8 cellular contexts compared by ENCODE assay signal in the genomic region with DNA sequence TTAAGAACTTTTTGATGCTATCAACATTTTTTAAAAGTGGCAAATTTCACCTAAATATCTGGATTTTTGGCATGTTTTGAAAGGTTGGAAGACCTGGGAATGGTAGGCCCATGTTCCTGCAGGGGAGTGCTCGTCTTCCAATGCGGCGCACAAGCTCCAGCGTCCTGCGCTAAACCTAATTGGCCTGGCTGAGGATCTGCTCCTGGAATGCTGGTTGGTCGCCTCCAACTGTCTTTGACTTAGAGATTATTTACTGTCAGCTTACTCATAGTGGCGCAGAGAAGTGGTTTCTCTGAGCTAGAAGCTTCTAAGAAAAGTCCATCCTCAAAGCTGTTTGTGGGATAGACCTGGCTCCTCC. TPM values are rescaled to one million over a fixed set of nuclear protein-coding genes. Genes with fewer than 3 reads are reported as not detected.
DNase-seq lines count a peak whose midpoint lies in the region; ATAC-seq and TF ChIP-seq lines count a peak whose summit lies in the region.

No MANE protein-coding gene starts in this region.

- H3K27me3 ChIP-seq in effector memory CD4-positive, alpha-beta T cell (replicated peaks; ENCODE audit: control insufficient read depth, insufficient read depth, low read length, poor library complexity, severe bottlenecking) = no peaks in the 10 kb centered on the region
- no peaks in the 10 kb centered on the region for H3K27me3 ChIP-seq in neutrophil

- no peaks in the 10 kb centered on the region for H3K36me3 ChIP-seq in effector memory CD4-positive, alpha-beta T cell (ENCODE audit: control insufficient read depth, insufficient read depth, low read length)
- peaks cover 38% of the 10 kb centered on the region for H3K36me3 ChIP-seq in neutrophil

- no peak for TF ChIP-seq POLR2A in NB4 (IDR thresholded peaks at IDR 0.05; ENCODE audit: extremely low read depth, insufficient read length)

- DNase-seq in CD14-positive monocyte (ENCODE audit: low spot score) (no peak), NB4 (ENCODE audit: low read depth) (no peak), ecto neural progenitor cell (ENCODE audit: low spot score) (no peak), germinal center (ENCODE audit: low spot score) (no peak)
- DNase-seq in effector memory CD4-positive, alpha-beta T cell = no peak

- TF ChIP-seq CTCF in CD14-positive monocyte (IDR thresholded peaks at IDR 0.05) = no peak
- TF ChIP-seq CTCF in NB4 (IDR thresholded peaks at IDR 0.05; ENCODE audit: low read depth, low read length) = no peak
- no peak for TF ChIP-seq CTCF in neutrophil (IDR thresholded peaks at IDR 0.05)

- H3K9me3 Mint-ChIP-seq in CD14-positive monocyte = no peaks in the 10 kb centered on the region

- H3K4me3 Mint-ChIP-seq in CD14-positive monocyte = peak overlapping the region; percentile 91 to 93

- H3K4me1 Mint-ChIP-seq in CD14-positive monocyte = peaks cover 57% of the 10 kb centered on the region

- H3K4me1 ChIP-seq in effector memory CD4-positive, alpha-beta T cell (ENCODE audit: control insufficient read depth, insufficient read depth, low read length, poor library complexity, severe bottlenecking) = peaks cover 32% of the 10 kb centered on the region
- peaks cover 54 to 55% of the 10 kb centered on the region in 2 experiments for H3K4me1 ChIP-seq in neutrophil (ENCODE audit: control insufficient read depth in 1 of 2, insufficient read depth in 1 of 2, low read depth in 1 of 2, low read length in 1 of 2)

- H3K4me3 ChIP-seq in NB4 (ENCODE audit: low read depth, low read length) (peak overlapping the region; percentile 52), neutrophil (ENCODE audit: low read depth in 1 of 2, low read length in 1 of 2) (peak overlapping the region; percentile 90 to 97)
- peak overlapping the region; percentile 94 for H3K4me3 ChIP-seq in effector memory CD4-positive, alpha-beta T cell (ENCODE audit: insufficient read depth, low read depth, low read length, poor library complexity, severe bottlenecking)

- intact Hi-C loops in CD14-positive monocyte (cut with micrococcal nuclease) = loop anchor here (5.0 to 10.0 kb wide), 4 partner anchors 39 to 247 kb away; a partner anchor contains a TSS

- H3K27ac ChIP-seq in effector memory CD4-positive, alpha-beta T cell (ENCODE audit: insufficient read depth, low read length, poor library complexity, severe bottlenecking) = peak overlapping the region; percentile 78
- peak overlapping the region; percentile 98 for H3K27ac ChIP-seq in neutrophil

- peaks cover 0 to 6% (median 0%) of the 10 kb centered on the region in 3 donors for H3K27me3 Mint-ChIP-seq in CD14-positive monocyte (ENCODE audit: low read depth in 3 of 3)

- peaks cover 12 to 25% of the 10 kb centered on the region in 2 donors for H3K36me3 Mint-ChIP-seq in CD14-positive monocyte

- peak overlapping the region; percentile 86 to 97 (median 93) for H3K27ac Mint-ChIP-seq in CD14-positive monocyte

- H3K9me3 ChIP-seq in effector memory CD4-positive, alpha-beta T cell (ENCODE audit: control insufficient read depth, low read length) = no peaks in the 10 kb centered on the region
- H3K9me3 ChIP-seq in neutrophil = no peaks in the 10 kb centered on the region

- ATAC-seq in HG03097 (IDR thresholded peaks at IDR 0.05; ENCODE audit: low FRiP score, unreplicated experiment) (no peak), GM18868 (IDR thresholded peaks at IDR 0.05; ENCODE audit: unreplicated experiment) (no peak)

RNA-seq across cellular contexts. Expression of a gene that starts 0.6 kb away (rescaled TPM):
- polyA plus RNA-seq in CD14-positive monocyte = 10 to 100 TPM in 1 of 2 donors, 1 to 10 TPM in 1; 5.5 to 10.1 TPM

RNA-seq across cellular contexts. Expression of a gene that starts 51.5 kb away (rescaled TPM):
- 10 to 100 TPM; 26.1 to 26.5 TPM for polyA plus RNA-seq in CD14-positive monocyte
